Comparison of ENCODE assay signal across 23 cellular contexts in the genomic region with DNA sequence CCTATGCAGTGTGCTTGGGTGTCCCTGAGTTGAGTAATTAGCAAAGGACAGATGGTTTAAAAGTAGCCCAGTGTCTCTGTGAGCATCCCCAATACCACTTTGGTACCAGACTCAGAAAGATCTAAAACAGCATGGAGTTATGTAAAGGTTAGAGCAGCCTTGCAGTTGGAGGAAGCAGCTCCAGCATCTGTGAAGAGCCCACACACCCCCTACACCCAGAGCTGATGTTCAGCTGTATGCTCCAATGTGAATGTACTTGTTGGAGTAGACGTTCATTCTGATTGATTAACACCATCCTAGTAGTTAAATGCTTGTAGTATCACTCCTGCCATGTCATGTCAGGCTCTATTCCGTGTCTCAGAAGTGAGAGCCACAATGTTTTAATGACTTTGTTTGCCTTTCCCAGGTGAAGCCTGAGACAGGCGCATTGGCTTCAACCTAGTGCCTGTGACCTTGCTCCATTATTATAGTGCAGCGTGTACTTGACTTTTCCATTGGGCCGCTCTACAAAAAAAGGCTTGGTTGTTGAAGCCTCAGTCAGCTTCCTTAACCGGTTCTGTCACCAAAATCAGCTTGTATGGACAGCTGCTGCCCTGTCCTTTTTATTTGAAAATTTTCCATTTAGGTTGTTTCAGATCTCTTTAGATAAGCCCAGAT.
DNase-seq lines count a peak whose midpoint lies in the region; ATAC-seq and TF ChIP-seq lines count a peak whose summit lies in the region.
"Had no signal": no experiment of that assay in that cellular context is flagged by ENCODE, and none has a peak within 500 bp of the region (broad histone marks: within the 10 kb centered on the region; RNA-seq: fewer than 3 reads in every experiment).

No MANE protein-coding gene starts in this region.

- peaks cover 8% of the 10 kb centered on the region for H3K9me3 Mint-ChIP-seq in glutamatergic neuron (ENCODE audit: unreplicated experiment)

- H3K36me3 ChIP-seq in BE2C: peaks cover 7% of the 10 kb centered on the region; the same call in 1 of the 2 replicates

- H3K4me1 Mint-ChIP-seq in glutamatergic neuron (ENCODE audit: low read depth, unreplicated experiment): peaks cover 40% of the 10 kb centered on the region
- H3K4me1 Mint-ChIP-seq: CD4-positive, alpha-beta memory T cell had no signal

- TF ChIP-seq CTCF in glutamatergic neuron (IDR thresholded peaks at IDR 0.05; ENCODE audit: partially characterized antibody, unreplicated experiment) (no peak), BE2C (IDR thresholded peaks at IDR 0.05; ENCODE audit: low read depth, low read length) (no peak)

- H3K9me3 ChIP-seq in BE2C: no peaks in the 10 kb centered on the region
- H3K9me3 ChIP-seq: SJCRH30 had no signal

- no peaks in the 10 kb centered on the region for H3K27me3 ChIP-seq in BE2C
- H3K27me3 ChIP-seq: SJCRH30 had no signal

- no peak for ATAC-seq in HG03342 (IDR thresholded peaks at IDR 0.05; ENCODE audit: unreplicated experiment)
- no peak for ATAC-seq in HG02981 (IDR thresholded peaks at IDR 0.05; ENCODE audit: unreplicated experiment)
- ATAC-seq: HCT116, Right ventricle myocardium inferior, SK-N-SH treated with all-trans-retinoic acid at 6 μM for 48 hours had no signal

- peak overlapping the region; percentile 96 for H3K27ac Mint-ChIP-seq in glutamatergic neuron (ENCODE audit: unreplicated experiment)
- H3K27ac Mint-ChIP-seq: CD4-positive, alpha-beta memory T cell had no signal

- peaks cover 6% of the 10 kb centered on the region for H3K36me3 Mint-ChIP-seq in glutamatergic neuron (ENCODE audit: unreplicated experiment)

- peak overlapping the region; percentile 72 for H3K4me3 Mint-ChIP-seq in glutamatergic neuron (ENCODE audit: unreplicated experiment)
- H3K4me3 Mint-ChIP-seq: CD4-positive, alpha-beta memory T cell had no signal

- H3K4me3 ChIP-seq in BE2C (ENCODE audit: low read depth, low read length): no peak overlapping the region
- H3K4me3 ChIP-seq: PC-9, SJCRH30 had no signal

- DNase-seq in NCI-H510A treated with DMSO at 0.1 percent for 48 hours (lab: John Stamatoyannopoulos, UW) (peak; percentile 12), NCI-H510A (lab: John Stamatoyannopoulos, UW) (no peak), NCI-H748 (lab: John Stamatoyannopoulos, UW; ENCODE audit: unreplicated experiment) (peak; percentile 32), glutamatergic neuron (no peak), BE2C (no peak)
- DNase-seq: C1 segment of cervical spinal cord; CD4-positive, alpha-beta memory T cell; COR-L47; DMS79 treated with DMSO at 0.1 percent for 48 hours; GF-D8; NCI-H1092 treated with DMSO at 0.1 percent for 48 hours; NCI-H1436; NCI-H1930; NCI-H446; NCI-H774; NK-92 treated with Interleukin-12 subunit alpha and Interleukin-12 subunit beta, amount 100 ng/mL, for 24 hours; PC-9; SJCRH30 had no signal

- peaks cover 10% of the 10 kb centered on the region for H3K27me3 Mint-ChIP-seq in glutamatergic neuron (ENCODE audit: unreplicated experiment)
- H3K27me3 Mint-ChIP-seq: CD4-positive, alpha-beta memory T cell had no signal

- H3K4me1 ChIP-seq in BE2C: no peaks in the 10 kb centered on the region
- H3K4me1 ChIP-seq: SJCRH30 had no signal

Comparison
In these comparisons a context has a peak if more than half of its experiments do, and no peak if none do; other contexts are left out.
1. DNase-seq: peak in NCI-H510A treated with DMSO at 0.1 percent for 48 hours (single experiment) and NCI-H748 (single experiment); none in NCI-H510A (single experiment), glutamatergic neuron (single experiment) and BE2C (single experiment).